Comparison of ENCODE assay signal across 8 cellular contexts in genomic region chr12:6539276-6540134, GRCh38. TPM values are rescaled to one million over a fixed set of nuclear protein-coding genes. Genes with fewer than 3 reads are reported as not detected.
DNase-seq lines count a peak whose midpoint lies in the region; ATAC-seq and TF ChIP-seq lines count a peak whose summit lies in the region.

No MANE protein-coding gene starts in this region.

- H3K9me3 Mint-ChIP-seq in Calu3 (ENCODE audit: low read depth, unreplicated experiment): no peaks in the 10 kb centered on the region
- no peaks in the 10 kb centered on the region for H3K9me3 Mint-ChIP-seq in natural killer cell treated with Interleukin-12 subunit alpha and Interleukin-12 subunit beta and Interleukin-15 and Interleukin-18, amount 100 ng/mL, for 72 hours

- peaks cover 27% of the 10 kb centered on the region for H3K4me1 Mint-ChIP-seq in Calu3 (ENCODE audit: low read depth, unreplicated experiment)
- H3K4me1 Mint-ChIP-seq in natural killer cell treated with Interleukin-12 subunit alpha and Interleukin-12 subunit beta and Interleukin-15 and Interleukin-18, amount 100 ng/mL, for 72 hours (ENCODE audit: low read depth in 2 of 2): peaks cover 35 to 39% of the 10 kb centered on the region in 2 donors

- DNase-seq in Calu3: no peak
- DNase-seq in NAMALWA (ENCODE audit: low spot score): peak; percentile 31
- peak; percentile 26 for DNase-seq in cerebellar cortex (ENCODE audit: low spot score)
- no peak for DNase-seq in natural killer cell treated with Interleukin-12 subunit alpha and Interleukin-12 subunit beta and Interleukin-15 and Interleukin-18, amount 100 ng/mL, for 72 hours (ENCODE audit: low spot score)
- DNase-seq in NCI-H2081 (lab: John Stamatoyannopoulos, UW): no peak
- DNase-seq in head of caudate nucleus: no peak

- intact Hi-C loops in Calu3 (cut with micrococcal nuclease; ENCODE audit: unreplicated experiment) (loop anchor here (5.0 to 10.0 kb wide), 2 partner anchors 117 to 195 kb away; partner anchors contain the start of gene TNFRSF1A), head of caudate nucleus (cut with DNase I) (loop anchor here (5.0 kb wide), 1 partner anchor 117 kb away; no protein-coding TSS in a partner anchor)

- CTCF ChIA-PET in Calu3 (lab: Charles Lee): interaction anchor here (0.7 to 1.4 kb wide), 2 partner anchors 14 to 149 kb away, joined by 3 read pairs; no protein-coding TSS in a partner anchor

- BruUV-seq in Calu3 (replicated peaks; lab: Mats Ljungman, UMichigan): no TSS peak

- TF ChIP-seq CTCF in Calu3 (IDR thresholded peaks at IDR 0.05; ENCODE audit: unreplicated experiment): no peak

- H3K27ac Mint-ChIP-seq in Calu3 (ENCODE audit: unreplicated experiment): peak overlapping the region; percentile 44
- peak overlapping the region; percentile 49 to 100 for H3K27ac Mint-ChIP-seq in natural killer cell treated with Interleukin-12 subunit alpha and Interleukin-12 subunit beta and Interleukin-15 and Interleukin-18, amount 100 ng/mL, for 72 hours

- no peak overlapping the region for H3K4me3 Mint-ChIP-seq in Calu3 (ENCODE audit: low read depth, unreplicated experiment)
- H3K4me3 Mint-ChIP-seq in natural killer cell treated with Interleukin-12 subunit alpha and Interleukin-12 subunit beta and Interleukin-15 and Interleukin-18, amount 100 ng/mL, for 72 hours: peak overlapping the region; percentile 49

- H3K27me3 Mint-ChIP-seq in Calu3 (ENCODE audit: unreplicated experiment): no peaks in the 10 kb centered on the region
- H3K27me3 Mint-ChIP-seq in natural killer cell treated with Interleukin-12 subunit alpha and Interleukin-12 subunit beta and Interleukin-15 and Interleukin-18, amount 100 ng/mL, for 72 hours: no peaks in the 10 kb centered on the region

- no peak for ATAC-seq in natural killer cell treated with Interleukin-12 subunit alpha and Interleukin-12 subunit beta and Interleukin-15 and Interleukin-18, amount 100 ng/mL, for 72 hours
- ATAC-seq in HG03108 (IDR thresholded peaks at IDR 0.05; ENCODE audit: unreplicated experiment) (no peak), HG02678 (IDR thresholded peaks at IDR 0.05; ENCODE audit: unreplicated experiment) (no peak)

- H3K36me3 Mint-ChIP-seq in Calu3 (ENCODE audit: insufficient read depth, unreplicated experiment): peaks cover 55% of the 10 kb centered on the region
- H3K36me3 Mint-ChIP-seq in natural killer cell treated with Interleukin-12 subunit alpha and Interleukin-12 subunit beta and Interleukin-15 and Interleukin-18, amount 100 ng/mL, for 72 hours: peaks cover 12% of the 10 kb centered on the region

RNA-seq across cellular contexts. Expression of gene GAPDH, which starts 5.2 kb away (rescaled TPM):
- 2,412 and 2,552 TPM in 2 replicates for total RNA-seq in Calu3 (2022)
- total RNA-seq in natural killer cell treated with Interleukin-12 subunit alpha and Interleukin-12 subunit beta and Interleukin-15 and Interleukin-18, amount 100 ng/mL, for 72 hours: 1,000 to 10,000 TPM; 4,687 to 5,410 TPM

RNA-seq across cellular contexts. Expression of gene IFFO1, which starts 16.3 kb away (rescaled TPM):
- total RNA-seq in Calu3 (2022): 0.76 and 1.0 TPM in 2 replicates
- 10 to 100 TPM; 28.0 to 30.5 TPM for total RNA-seq in natural killer cell treated with Interleukin-12 subunit alpha and Interleukin-12 subunit beta and Interleukin-15 and Interleukin-18, amount 100 ng/mL, for 72 hours

RNA-seq across cellular contexts. Expression of gene NOP2, which starts 28.6 kb away (rescaled TPM):
- 86.1 and 88.5 TPM in 2 replicates for total RNA-seq in Calu3 (2022)
- 100 to 1,000 TPM; 103 to 201 TPM for total RNA-seq in natural killer cell treated with Interleukin-12 subunit alpha and Interleukin-12 subunit beta and Interleukin-15 and Interleukin-18, amount 100 ng/mL, for 72 hours

RNA-seq across cellular contexts. Expression of gene NCAPD2, which starts 45.6 kb away (rescaled TPM):
- total RNA-seq in Calu3 (2022): 78.0 and 94.7 TPM in 2 replicates
- total RNA-seq in natural killer cell treated with Interleukin-12 subunit alpha and Interleukin-12 subunit beta and Interleukin-15 and Interleukin-18, amount 100 ng/mL, for 72 hours: 100 to 1,000 TPM in 1 of 2 donors, 10 to 100 TPM in 1; 73.4 to 131 TPM

RNA-seq across cellular contexts. Expression of gene MRPL51, which starts 46.4 kb away (rescaled TPM):
- total RNA-seq in Calu3 (2022): 213 and 220 TPM in 2 replicates
- 100 to 1,000 TPM; 200 to 217 TPM for total RNA-seq in natural killer cell treated with Interleukin-12 subunit alpha and Interleukin-12 subunit beta and Interleukin-15 and Interleukin-18, amount 100 ng/mL, for 72 hours

Comparison
In these comparisons a context has a peak if more than half of its experiments do, and no peak if none do; other contexts are left out.
1. DNase-seq: peak in NAMALWA (single experiment) and cerebellar cortex (single experiment); none in Calu3 (single experiment), natural killer cell treated with Interleukin-12 subunit alpha and Interleukin-12 subunit beta and Interleukin-15 and Interleukin-18, amount 100 ng/mL, for 72 hours (single experiment), NCI-H2081 (0 of 2) and head of caudate nucleus (0 of 42).
2. RNA of gene IFFO1, which starts 16.3 kb away (total RNA-seq): 28.0 to 30.5 TPM in natural killer cell treated with Interleukin-12 subunit alpha and Interleukin-12 subunit beta and Interleukin-15 and Interleukin-18, amount 100 ng/mL, for 72 hours; 0.76 to 1.0 TPM in Calu3; every median in the first group is over 10 times any median in the second.